8 cellular contexts compared by ENCODE assay signal in genomic region chr10:18658301-18658991, GRCh38. TPM values are rescaled to one million over a fixed set of nuclear protein-coding genes. Genes with fewer than 3 reads are reported as not detected.
DNase-seq lines count a peak whose midpoint lies in the region; ATAC-seq and TF ChIP-seq lines count a peak whose summit lies in the region.

No MANE protein-coding gene starts in this region.

- H2AK5ac ChIP-seq in neuronal stem cell (ENCODE audit: low read depth, low read length): peak overlapping the region; percentile 58

- H4K8ac ChIP-seq in neuronal stem cell (ENCODE audit: low read depth, low read length): no peak overlapping the region

- H3K27ac Mint-ChIP-seq in activated B cell treated with CpG ODN at 0.5 μM for 24 hours: peak overlapping the region; percentile 97

- H3K27ac ChIP-seq in neuronal stem cell (replicated peaks; ENCODE audit: low read length): peak overlapping the region; percentile 46

- H3K4me3 ChIP-seq in neuronal stem cell (ENCODE audit: low read length in 2 of 2): peak overlapping the region; percentile 87 to 89

- H3K9me3 Mint-ChIP-seq in activated B cell treated with CpG ODN at 0.5 μM for 24 hours: no peaks in the 10 kb centered on the region

- H3K4me3 Mint-ChIP-seq in activated B cell treated with CpG ODN at 0.5 μM for 24 hours: peak overlapping the region; percentile 98

- peaks cover 16% of the 10 kb centered on the region for H3K36me3 Mint-ChIP-seq in activated B cell treated with CpG ODN at 0.5 μM for 24 hours (ENCODE audit: low read depth)

- no peak for TF ChIP-seq CTCF in activated B cell treated with CpG ODN at 0.5 μM for 24 hours (IDR thresholded peaks at IDR 0.05)

- no peak overlapping the region for H3K14ac ChIP-seq in neuronal stem cell (ENCODE audit: low read length)

- peak overlapping the region; percentile 74 for H3K4me2 ChIP-seq in neuronal stem cell (ENCODE audit: insufficient read depth, low read length, poor library complexity, severe bottlenecking)

- no peaks in the 10 kb centered on the region for H3K9me3 ChIP-seq in neuronal stem cell (replicated peaks in 1 of 2; ENCODE audit: control insufficient read depth in 2 of 2, insufficient read depth in 1 of 2, low read depth in 1 of 2, low read length in 2 of 2)

- H2BK5ac ChIP-seq in neuronal stem cell (ENCODE audit: low read length): no peak overlapping the region

- no peak overlapping the region for H2BK120ac ChIP-seq in neuronal stem cell (ENCODE audit: low read depth, low read length)

- H3K18ac ChIP-seq in neuronal stem cell (ENCODE audit: low read length): peak overlapping the region; percentile 59

- H3K4ac ChIP-seq in neuronal stem cell (ENCODE audit: low read length): no peak overlapping the region

- ATAC-seq in HG03159 (IDR thresholded peaks at IDR 0.05; ENCODE audit: unreplicated experiment): peak; percentile 22
- no peak for ATAC-seq in activated B cell treated with CpG ODN at 0.5 μM for 24 hours (ENCODE audit: low read depth)

- H4K91ac ChIP-seq in neuronal stem cell (ENCODE audit: low read depth, low read length, poor library complexity): no peak overlapping the region

- H2AFZ ChIP-seq in neuronal stem cell (ENCODE audit: low read length): peak overlapping the region; percentile 93

- POLR2A ChIA-PET in activated B cell treated with CpG ODN at 0.5 μM for 24 hours (lab: Charles Lee): interaction anchor here (0.6 to 1.7 kb wide), 13 partner anchors 8 to 1841 kb away, joined by 3 to 10 read pairs (median 3); partner anchors contain the start of genes RSU1, STAM, TRDMT1 and VIM

- DNase-seq in activated T-cell treated with anti-CD3 and anti-CD28 coated beads for 4 hours (peak; percentile 18), activated B cell treated with CpG ODN at 0.5 μM for 24 hours (no peak), fibroblast of gingiva (ENCODE audit: low read depth) (peak; percentile 52), neuronal stem cell (ENCODE audit: low spot score) (no peak), NCI-H510A treated with DMSO at 0.1 percent for 48 hours (lab: John Stamatoyannopoulos, UW) (no peak)
- DNase-seq in activated T-cell treated with anti-CD3 and anti-CD28 coated beads, Interleukin-2, amount 50 U/mL, for 1 hour: no peak
- no peak for DNase-seq in NK-92 treated with Interleukin-12 subunit alpha and Interleukin-12 subunit beta, amount 100 ng/mL, for 24 hours (lab: John Stamatoyannopoulos, UW)

- no peaks in the 10 kb centered on the region for H3K27me3 ChIP-seq in neuronal stem cell (ENCODE audit: control insufficient read depth in 3 of 3, insufficient read depth in 3 of 3, low read depth in 1 of 3, low read length in 3 of 3)

- CTCF ChIA-PET in activated B cell treated with CpG ODN at 0.5 μM for 24 hours (lab: Charles Lee): interaction anchor here (1.0 kb wide), 1 partner anchor 7 kb away, joined by 3 read pairs; the partner anchor contains the start of gene NSUN6

- H3K4me1 ChIP-seq in neuronal stem cell (ENCODE audit: control insufficient read depth in 2 of 2, insufficient read depth in 1 of 2, low read depth in 1 of 2, low read length in 2 of 2): peaks cover 4 to 9% of the 10 kb centered on the region in 2 donors

- H3K79me1 ChIP-seq in neuronal stem cell (ENCODE audit: low read depth, low read length): no peaks in the 10 kb centered on the region

- H3K9ac ChIP-seq in neuronal stem cell (ENCODE audit: low read depth, low read length, poor library complexity): peak overlapping the region; percentile 88

- H3K36me3 ChIP-seq in neuronal stem cell (replicated peaks in 1 of 2; ENCODE audit: control insufficient read depth in 2 of 2, insufficient read depth in 2 of 2, low read length in 2 of 2): peaks cover 2 to 28% of the 10 kb centered on the region in 2 donors

- no peak overlapping the region for H3K23ac ChIP-seq in neuronal stem cell (ENCODE audit: low read depth, low read length, poor library complexity)

- peaks cover 38% of the 10 kb centered on the region for H3K4me1 Mint-ChIP-seq in activated B cell treated with CpG ODN at 0.5 μM for 24 hours

- no peak overlapping the region for H2BK15ac ChIP-seq in neuronal stem cell (ENCODE audit: low read length)

- no CpG with 5 or more reads among the region's 20 CpGs for WGBS in neuronal stem cell (ENCODE audit: extremely low coverage in 2 of 2, insufficient read length in 2 of 2, insufficient replicate concordance in 1 of 2), 2 donors

- H3K27me3 Mint-ChIP-seq in activated B cell treated with CpG ODN at 0.5 μM for 24 hours: no peaks in the 10 kb centered on the region

- no peak overlapping the region for H2BK12ac ChIP-seq in neuronal stem cell (ENCODE audit: low read length)

- intact Hi-C loops in activated B cell treated with CpG ODN at 0.5 μM for 24 hours (cut with micrococcal nuclease): loop anchor here (2.0 to 10.0 kb wide), 3 partner anchors 1001 to 1842 kb away; partner anchors contain the start of gene RSU1

RNA-seq across cellular contexts. Expression of gene ARL5B, which starts 0.8 kb away (rescaled TPM):
- 9.4 and 10.6 TPM in 2 replicates for total RNA-seq in activated B cell treated with CpG ODN at 0.5 μM for 24 hours
- 38.8 TPM for polyA plus RNA-seq in neuronal stem cell (2013, experiment 1 of 2)
- 39.7 TPM for polyA plus RNA-seq in neuronal stem cell (2013, experiment 2 of 2)

RNA-seq across cellular contexts. Expression of gene NSUN6, which starts 7.1 kb away (rescaled TPM):
- total RNA-seq in activated B cell treated with CpG ODN at 0.5 μM for 24 hours: 16.4 and 18.4 TPM in 2 replicates
- polyA plus RNA-seq in neuronal stem cell (2013, experiment 1 of 2): 15.5 TPM
- 16.1 TPM for polyA plus RNA-seq in neuronal stem cell (2013, experiment 2 of 2)

Comparison
In these comparisons a context has a peak if more than half of its experiments do, and no peak if none do; other contexts are left out.
1. DNase-seq: peak in activated T-cell treated with anti-CD3 and anti-CD28 coated beads for 4 hours (single experiment) and fibroblast of gingiva (single experiment); none in activated T-cell treated with anti-CD3 and anti-CD28 coated beads, Interleukin-2, amount 50 U/mL, for 1 hour (single experiment), activated B cell treated with CpG ODN at 0.5 μM for 24 hours (single experiment), neuronal stem cell (single experiment), NCI-H510A treated with DMSO at 0.1 percent for 48 hours (single experiment) and NK-92 treated with Interleukin-12 subunit alpha and Interleukin-12 subunit beta, amount 100 ng/mL, for 24 hours (single experiment).